ENCODE assay signal across 1 cellular context in genomic region chr10:124225029-124225467, GRCh38.
TF ChIP-seq lines count a peak whose summit lies in the region.

No MANE protein-coding gene starts in this region.

TF ChIP-seq in H1, 55 proteins besides CTCF, POLR2A, EP300 and RAD21 (continued from another document):
- TF ChIP-seq RNF2 (IDR thresholded peaks at IDR 0.05; ENCODE audit: borderline replicate concordance, low read depth, low read length, missing control alignments, poor library complexity, severe bottlenecking), result no peak
